Comparison of ENCODE assay signal across 1 cellular context in genomic region chr19:46480409-46480808, GRCh38.
A peak's percentile ranks its signal among the peaks of the same experiment; 100 is the strongest.
TF ChIP-seq lines count a peak whose summit lies in the region.

No MANE protein-coding gene starts in this region.

TF ChIP-seq in neural cell, 6 proteins besides CTCF, POLR2A, EP300 and RAD21 (continued from another document):
- TF ChIP-seq, protein P1, sequence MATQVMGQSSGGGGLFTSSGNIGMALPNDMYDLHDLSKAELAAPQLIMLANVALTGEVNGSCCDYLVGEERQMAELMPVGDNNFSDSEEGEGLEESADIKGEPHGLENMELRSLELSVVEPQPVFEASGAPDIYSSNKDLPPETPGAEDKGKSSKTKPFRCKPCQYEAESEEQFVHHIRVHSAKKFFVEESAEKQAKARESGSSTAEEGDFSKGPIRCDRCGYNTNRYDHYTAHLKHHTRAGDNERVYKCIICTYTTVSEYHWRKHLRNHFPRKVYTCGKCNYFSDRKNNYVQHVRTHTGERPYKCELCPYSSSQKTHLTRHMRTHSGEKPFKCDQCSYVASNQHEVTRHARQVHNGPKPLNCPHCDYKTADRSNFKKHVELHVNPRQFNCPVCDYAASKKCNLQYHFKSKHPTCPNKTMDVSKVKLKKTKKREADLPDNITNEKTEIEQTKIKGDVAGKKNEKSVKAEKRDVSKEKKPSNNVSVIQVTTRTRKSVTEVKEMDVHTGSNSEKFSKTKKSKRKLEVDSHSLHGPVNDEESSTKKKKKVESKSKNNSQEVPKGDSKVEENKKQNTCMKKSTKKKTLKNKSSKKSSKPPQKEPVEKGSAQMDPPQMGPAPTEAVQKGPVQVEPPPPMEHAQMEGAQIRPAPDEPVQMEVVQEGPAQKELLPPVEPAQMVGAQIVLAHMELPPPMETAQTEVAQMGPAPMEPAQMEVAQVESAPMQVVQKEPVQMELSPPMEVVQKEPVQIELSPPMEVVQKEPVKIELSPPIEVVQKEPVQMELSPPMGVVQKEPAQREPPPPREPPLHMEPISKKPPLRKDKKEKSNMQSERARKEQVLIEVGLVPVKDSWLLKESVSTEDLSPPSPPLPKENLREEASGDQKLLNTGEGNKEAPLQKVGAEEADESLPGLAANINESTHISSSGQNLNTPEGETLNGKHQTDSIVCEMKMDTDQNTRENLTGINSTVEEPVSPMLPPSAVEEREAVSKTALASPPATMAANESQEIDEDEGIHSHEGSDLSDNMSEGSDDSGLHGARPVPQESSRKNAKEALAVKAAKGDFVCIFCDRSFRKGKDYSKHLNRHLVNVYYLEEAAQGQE (IDR thresholded peaks at IDR 0.05; ENCODE audit: borderline replicate concordance) = peak; percentile 68
TF ChIP-seq in neural cell: peak in this region for 1.
